In genomic region chr7:84193787-84194186, GRCh38 we compare ENCODE assay signal across 10 cellular contexts. TPM values are rescaled to one million over a fixed set of nuclear protein-coding genes. Genes with fewer than 3 reads are reported as not detected.
DNase-seq lines count a peak whose midpoint lies in the region; ATAC-seq and TF ChIP-seq lines count a peak whose summit lies in the region.
"Had no signal": no experiment of that assay in that cellular context is flagged by ENCODE, and none has a peak within 500 bp of the region (broad histone marks: within the 10 kb centered on the region; RNA-seq: fewer than 3 reads in every experiment).

No MANE protein-coding gene starts in this region.

- TF ChIP-seq CTCF in foreskin fibroblast (IDR thresholded peaks at IDR 0.05; ENCODE audit: low read depth, low read length) = no peak

- peak overlapping the region; percentile 77 to 78 for H3K4me3 ChIP-seq in foreskin fibroblast (ENCODE audit: low read depth in 1 of 2, low read length in 2 of 2)

- CTCF ChIA-PET in HEK293T (lab: Yijun Ruan, JAX) = no interaction called here

- DNase-seq in HEK293T (ENCODE audit: extremely low spot score) (no peak), SW480 (ENCODE audit: low spot score) (peak; percentile 33), foreskin fibroblast (no peak), renal cortical epithelial cell (ENCODE audit: low read depth) (peak; percentile 29), DMS153 treated with DMSO at 0.1 percent for 48 hours (lab: John Stamatoyannopoulos, UW; ENCODE audit: unreplicated experiment) (no peak), NOMO-1 treated with dmso at 0.1 percent for 144 hours (lab: John Stamatoyannopoulos, UW; ENCODE audit: unreplicated experiment) (no peak)
- DNase-seq: activated T-cell treated with anti-CD3 and anti-CD28 coated beads, Interleukin-2, amount 50 U/mL, for 48 hours; KBM-7; SHP77 treated with DMSO at 0.1 percent for 48 hours had no signal

- POLR2A ChIA-PET in HEK293T (lab: Yijun Ruan, JAX) = no interaction called here

- ATAC-seq in GM21447 (IDR thresholded peaks at IDR 0.05; ENCODE audit: unreplicated experiment) = no peak

TF ChIP-seq in HEK293T, 16 proteins besides CTCF, POLR2A, EP300 and RAD21:
- TF ChIP-seq ELF4 (IDR thresholded peaks at IDR 0.05) (no peak), HDGF (IDR thresholded peaks at IDR 0.05; ENCODE audit: borderline replicate concordance) (no peak), ZNF384 (IDR thresholded peaks at IDR 0.05) (no peak)
- TF ChIP-seq, protein P1, sequence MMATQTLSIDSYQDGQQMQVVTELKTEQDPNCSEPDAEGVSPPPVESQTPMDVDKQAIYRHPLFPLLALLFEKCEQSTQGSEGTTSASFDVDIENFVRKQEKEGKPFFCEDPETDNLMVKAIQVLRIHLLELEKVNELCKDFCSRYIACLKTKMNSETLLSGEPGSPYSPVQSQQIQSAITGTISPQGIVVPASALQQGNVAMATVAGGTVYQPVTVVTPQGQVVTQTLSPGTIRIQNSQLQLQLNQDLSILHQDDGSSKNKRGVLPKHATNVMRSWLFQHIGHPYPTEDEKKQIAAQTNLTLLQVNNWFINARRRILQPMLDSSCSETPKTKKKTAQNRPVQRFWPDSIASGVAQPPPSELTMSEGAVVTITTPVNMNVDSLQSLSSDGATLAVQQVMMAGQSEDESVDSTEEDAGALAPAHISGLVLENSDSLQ (IDR thresholded peaks at IDR 0.05) = peak; percentile 41

RNA-seq across cellular contexts. Expression of gene SEMA3A, which starts 0.8 kb away (rescaled TPM):
- total RNA-seq in renal cortical epithelial cell = 7.1 and 16.0 TPM in 2 replicates

Comparison
In these comparisons a context has a peak if more than half of its experiments do, and no peak if none do; other contexts are left out.
1. DNase-seq: peak in SW480 (single experiment) and renal cortical epithelial cell (single experiment); none in HEK293T (single experiment), foreskin fibroblast (0 of 2), DMS153 treated with DMSO at 0.1 percent for 48 hours (single experiment) and NOMO-1 treated with dmso at 0.1 percent for 144 hours (single experiment).